8 cellular contexts compared by ENCODE assay signal in the genomic region with DNA sequence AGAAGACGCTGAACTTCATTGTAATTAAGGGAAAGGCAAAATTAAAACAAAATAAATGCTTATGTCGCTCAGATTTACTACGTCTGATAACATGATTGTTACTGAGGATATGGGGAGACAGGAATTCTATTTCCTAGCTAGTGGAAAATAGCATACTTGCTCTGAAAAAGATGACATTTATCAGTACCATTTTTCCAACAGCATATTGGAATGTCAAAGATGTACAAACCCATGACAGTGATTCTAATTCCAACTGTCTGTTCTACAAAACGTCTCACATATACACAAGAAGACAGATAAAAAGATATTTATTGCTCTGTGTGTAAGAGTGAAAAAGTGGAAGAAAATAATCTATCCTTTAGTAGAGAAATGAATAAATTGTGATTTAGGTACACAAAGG.
"Had no signal": no experiment of that assay in that cellular context is flagged by ENCODE, and none has a peak within 500 bp of the region (broad histone marks: within the 10 kb centered on the region; RNA-seq: fewer than 3 reads in every experiment).

No MANE protein-coding gene starts in this region.

- ATAC-seq: GM12878 had no signal

- H3K4me3 ChIP-seq: GM12878 had no signal

- DNase-seq: GDM1, GF-D8 had no signal

- FAIRE-seq: G401.6, GM12878, GM12891, GM12892, GM18507, GM19239 had no signal
